In genomic region chr1:26692793-26693490, GRCh38 we compare ENCODE assay signal across 8 cellular contexts. TPM values are rescaled to one million over a fixed set of nuclear protein-coding genes. Genes with fewer than 3 reads are reported as not detected.
A peak's percentile ranks its signal among the peaks of the same experiment; 100 is the strongest.
DNase-seq lines count a peak whose midpoint lies in the region; ATAC-seq and TF ChIP-seq lines count a peak whose summit lies in the region.

No MANE protein-coding gene starts in this region.

- peak overlapping the region; percentile 94 for H3K27ac ChIP-seq in HCT116 (ENCODE audit: low read depth, low read length)
- peak overlapping the region; percentile 99 for H3K27ac ChIP-seq in left ventricle myocardium inferior (replicated peaks)

- H3K4me3 ChIP-seq in HCT116 (replicated peaks in 1 of 2; ENCODE audit: low read depth in 1 of 2, low read length in 2 of 2): peak overlapping the region; percentile 59 to 64
- peak overlapping the region; percentile 90 for H3K4me3 ChIP-seq in left ventricle myocardium inferior

- no peaks in the 10 kb centered on the region for H3K36me3 Mint-ChIP-seq in T-helper 17 cell (ENCODE audit: low read depth)
- H3K36me3 Mint-ChIP-seq in type B pancreatic cell: no peaks in the 10 kb centered on the region

- intact Hi-C loops in HCT116 (cut with micrococcal nuclease): loop anchor here (10.0 kb wide), 1 partner anchor 172 kb away; the partner anchor contains the start of gene SFN
- intact Hi-C loops in left ventricle myocardium inferior (cut with micrococcal nuclease): no loop called here
- intact Hi-C loops in posterior cingulate gyrus (cut with DNase I): loop anchor here (2.0 to 10.0 kb wide), 2 partner anchors 52 to 94 kb away; partner anchors contain the start of gene PIGV

- POLR2A ChIA-PET in HCT116 (lab: Charles Lee): interaction anchor here (0.7 to 3.5 kb wide), 19 partner anchors 8 to 301 kb away, joined by 3 to 21 read pairs (median 5); partner anchors contain the start of genes PIGV and TRNP1

- BruUV-seq in HCT116 (replicated peaks; lab: Mats Ljungman, UMichigan): no TSS peak

- peaks cover 21% of the 10 kb centered on the region for H3K4me1 Mint-ChIP-seq in T-helper 17 cell
- H3K4me1 Mint-ChIP-seq in type B pancreatic cell (ENCODE audit: unreplicated experiment): peaks cover 39% of the 10 kb centered on the region

- H3K4me1 ChIP-seq in HCT116 (ENCODE audit: control insufficient read depth in 1 of 2, insufficient read depth in 2 of 2, low read length in 2 of 2): peaks cover 26 to 57% of the 10 kb centered on the region in 2 experiments
- H3K4me1 ChIP-seq in left ventricle myocardium inferior: peaks cover 55% of the 10 kb centered on the region

- no peaks in the 10 kb centered on the region for H3K9me3 Mint-ChIP-seq in type B pancreatic cell

- no peaks in the 10 kb centered on the region for H3K9me2 ChIP-seq in HCT116 (ENCODE audit: insufficient read depth)

- peak; percentile 34 for TF ChIP-seq POLR2A in HCT116 (IDR thresholded peaks at IDR 0.05; ENCODE audit: borderline replicate concordance, extremely low read depth, insufficient read depth, insufficient read length)

- ATAC-seq in HCT116 (peak; percentile 53), T-helper 17 cell (peak; percentile 54)

- CTCF ChIA-PET in HCT116 (lab: Charles Lee): interaction anchor here (0.9 to 4.3 kb wide), 5 partner anchors 11 to 96 kb away, joined by 3 to 33 read pairs (median 11); partner anchors contain the start of gene PIGV

- DNase-seq in DMS153 treated with DMSO at 0.1 percent for 48 hours (lab: John Stamatoyannopoulos, UW; ENCODE audit: unreplicated experiment) (peak; percentile 99), HCT116 (ENCODE audit: low read depth, low spot score) (peak; percentile 98), NCI-H1694 (lab: John Stamatoyannopoulos, UW) (peak; percentile 97), T-helper 17 cell (peak; percentile 72 to 79 (median 77)), amygdala (lab: John Stamatoyannopoulos, UW) (peak; percentile 45 to 95 (median 87)), left ventricle myocardium inferior (peak; percentile 93), posterior cingulate gyrus (peak; percentile 87 to 98 (median 91)), type B pancreatic cell (ENCODE audit: extremely low spot score, unreplicated experiment) (peak; percentile 91)

- no peaks in the 10 kb centered on the region for H4K20me1 ChIP-seq in HCT116 (ENCODE audit: insufficient read depth)

- H3K36me3 ChIP-seq in HCT116 (ENCODE audit: control insufficient read depth in 1 of 2, insufficient read depth in 2 of 2, low read length in 2 of 2) (no peaks in the 10 kb centered on the region), left ventricle myocardium inferior (no peaks in the 10 kb centered on the region)

- peaks cover 26% of the 10 kb centered on the region for H3K79me2 ChIP-seq in HCT116 (ENCODE audit: insufficient read depth, low read length)

- H3K27me3 Mint-ChIP-seq in T-helper 17 cell: no peaks in the 10 kb centered on the region
- H3K27me3 Mint-ChIP-seq in type B pancreatic cell: no peaks in the 10 kb centered on the region

- H3K9me3 ChIP-seq in HCT116 (ENCODE audit: control insufficient read depth in 1 of 2, insufficient read depth in 1 of 2, low read depth in 1 of 2, low read length in 2 of 2): no peaks in the 10 kb centered on the region
- no peaks in the 10 kb centered on the region for H3K9me3 ChIP-seq in T-helper 17 cell (ENCODE audit: control insufficient read depth, low read length, poor library complexity, severe bottlenecking)
- H3K9me3 ChIP-seq in left ventricle myocardium inferior (replicated peaks): no peaks in the 10 kb centered on the region

- no peaks in the 10 kb centered on the region for H3K27me3 ChIP-seq in HCT116 (ENCODE audit: insufficient read depth, low read length)
- no peaks in the 10 kb centered on the region for H3K27me3 ChIP-seq in left ventricle myocardium inferior (ENCODE audit: low read depth)

- TF ChIP-seq RAD21 in HCT116 (IDR thresholded peaks at IDR 0.05; ENCODE audit: low read depth): no peak

- H3K4me3 Mint-ChIP-seq in T-helper 17 cell (peak overlapping the region; percentile 98), type B pancreatic cell (peak overlapping the region; percentile 91)

- H3K27ac Mint-ChIP-seq in T-helper 17 cell: peak overlapping the region; percentile 96
- H3K27ac Mint-ChIP-seq in type B pancreatic cell: peak overlapping the region; percentile 99

- peak overlapping the region; percentile 87 for H3K4me2 ChIP-seq in HCT116 (ENCODE audit: low read length)

- no peak for TF ChIP-seq CTCF in HCT116 (IDR thresholded peaks at IDR 0.05 in 2 of 3, conservative IDR thresholded peaks at IDR 0.05 in 1 of 3; ENCODE audit: borderline replicate concordance in 1 of 3, insufficient read depth in 1 of 3, low read depth in 2 of 3, low read length in 2 of 3)
- no peak for TF ChIP-seq CTCF in left ventricle myocardium inferior (IDR thresholded peaks at IDR 0.05; ENCODE audit: borderline replicate concordance)
- no peak for TF ChIP-seq CTCF in type B pancreatic cell (conservative IDR thresholded peaks at IDR 0.05)

- RAD21 ChIA-PET in HCT116 (lab: Charles Lee; ENCODE audit: low non-redundant PET in 1 of 2, low total read pairs in 2 of 2, uncharacterized antibody in 2 of 2, unreplicated experiment in 2 of 2): interaction anchor here in 1 of 2 experiments (1.0 kb wide), 1 partner anchor 96 kb away, joined by 5 read pairs; no protein-coding TSS in a partner anchor

- H2AFZ ChIP-seq in HCT116 (ENCODE audit: low read depth, low read length, poor library complexity, severe bottlenecking): no peak overlapping the region

- peak overlapping the region; percentile 79 for H3K9ac ChIP-seq in HCT116 (ENCODE audit: low read length)

TF ChIP-seq in HCT116, 20 proteins besides CTCF, POLR2A, EP300 and RAD21:
- peak; percentile 77 for TF ChIP-seq TCF7L2 (IDR thresholded peaks at IDR 0.05; ENCODE audit: borderline replicate concordance, extremely low read depth, insufficient read depth, insufficient read length)
- no peak for TF ChIP-seq SRF (IDR thresholded peaks at IDR 0.05; ENCODE audit: low read depth)
- peak; percentile 59; the same call in 1 of the 2 replicates for TF ChIP-seq POLR2AphosphoS5 (IDR thresholded peaks at IDR 0.05; ENCODE audit: low read depth, low read length)
- TF ChIP-seq YY1 (IDR thresholded peaks at IDR 0.05; ENCODE audit: extremely low read depth, insufficient replicate concordance, low read depth, low read length): peak; percentile 84
- no peak for TF ChIP-seq CBX3 (IDR thresholded peaks at IDR 0.05; ENCODE audit: low read depth)
- TF ChIP-seq ZBTB33 (IDR thresholded peaks at IDR 0.05; ENCODE audit: extremely low read depth, insufficient replicate concordance, low read length): peak; percentile 82
- TF ChIP-seq SP1 (IDR thresholded peaks at IDR 0.05; ENCODE audit: low read depth): no peak
TF ChIP-seq in HCT116: peak in this region for 4.

RNA-seq across cellular contexts. Expression of gene ARID1A, which starts 2.9 kb away (rescaled TPM):
- total RNA-seq in HCT116 (2021; ENCODE audit: unreplicated experiment): 62.8 TPM
- 55.1 and 56.3 TPM in 2 replicates for polyA plus RNA-seq in HCT116 (2012)
- total RNA-seq in T-helper 17 cell: 100 to 1,000 TPM; 134 to 136 TPM
- total RNA-seq in left ventricle myocardium inferior: 31.7 TPM
- 106 and 121 TPM in 2 replicates for total RNA-seq in type B pancreatic cell (ENCODE audit: low replicate concordance)

Comparison
In these comparisons a context has a peak if more than half of its experiments do, and no peak if none do; other contexts are left out.
1. Peak in every context shown above with its lines: DNase-seq, ATAC-seq, H3K4me3 ChIP-seq and H3K27ac ChIP-seq.